In the genomic region with DNA sequence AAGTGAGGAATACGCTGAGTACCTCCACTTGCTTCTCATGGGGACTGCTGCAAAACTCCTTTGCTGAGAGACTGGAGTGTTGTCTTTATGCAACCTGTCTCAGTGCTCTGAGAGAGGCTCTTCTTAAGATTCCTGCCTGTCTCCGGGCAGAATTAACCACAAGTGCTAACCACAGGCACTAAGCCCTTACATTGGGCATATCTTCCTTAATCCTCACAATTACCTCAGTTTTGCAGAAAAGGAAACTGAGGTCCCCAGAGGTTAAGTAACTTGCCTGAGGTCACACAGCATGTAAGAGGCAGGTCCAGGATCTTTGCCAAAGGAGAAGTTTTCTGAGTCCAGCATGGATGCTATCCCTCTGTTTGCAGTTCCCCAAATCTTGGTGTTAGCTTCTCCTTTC, we compare ENCODE assay signal across 16 cellular contexts.
DNase-seq lines count a peak whose midpoint lies in the region; ATAC-seq and TF ChIP-seq lines count a peak whose summit lies in the region.
"Had no signal": no experiment of that assay in that cellular context is flagged by ENCODE, and none has a peak within 500 bp of the region (broad histone marks: within the 10 kb centered on the region; RNA-seq: fewer than 3 reads in every experiment).

No MANE protein-coding gene starts in this region.

- H3K27me3 ChIP-seq in BLaER1 = no peaks in the 10 kb centered on the region
- peaks cover 0 to 18% (median 0%) of the 10 kb centered on the region in 11 experiments; a peak in 2 of 22 replicates for H3K27me3 ChIP-seq in BLaER1 treated with 17β-estradiol and CSF1 and Interleukin-3, amounts not matched to agents 10 nM and 100 nM
- H3K27me3 ChIP-seq in WERI-Rb-1 (ENCODE audit: insufficient read depth, low read depth, severe bottlenecking) = peaks cover 46% of the 10 kb centered on the region

- H3K4me3 ChIP-seq in BLaER1 (no peak overlapping the region), NB4 (ENCODE audit: low read depth, low read length) (no peak overlapping the region), WERI-Rb-1 (ENCODE audit: low read depth, low read length) (no peak overlapping the region)
- no peak overlapping the region for H3K4me3 ChIP-seq in BLaER1 treated with 17β-estradiol and CSF1 and Interleukin-3, amounts not matched to agents 10 nM and 100 nM
- H3K4me3 ChIP-seq: HAP-1 had no signal

- no peaks in the 10 kb centered on the region for H3K36me3 ChIP-seq in BLaER1
- H3K36me3 ChIP-seq in BLaER1 treated with 17β-estradiol and CSF1 and Interleukin-3, amounts not matched to agents 10 nM and 100 nM = no peaks in the 10 kb centered on the region
- H3K36me3 ChIP-seq in WERI-Rb-1 = no peaks in the 10 kb centered on the region
- H3K36me3 ChIP-seq: HAP-1 had no signal

- in situ Hi-C loops in KBM-7 (cut with MboI; ENCODE audit: low pct_unique_long_range_greater_than_20kb, low sequenced_read_pairs) = no loop called here

- no peak for TF ChIP-seq POLR2A in NB4 (IDR thresholded peaks at IDR 0.05; ENCODE audit: extremely low read depth, insufficient read length)

- H3K9ac ChIP-seq in BLaER1 = no peak overlapping the region
- no peak overlapping the region for H3K9ac ChIP-seq in BLaER1 treated with 17β-estradiol and CSF1 and Interleukin-3, amounts not matched to agents 10 nM and 100 nM

- peak; percentile 3 for DNase-seq in KBM-7
- DNase-seq in NB4 (ENCODE audit: low read depth) = peak; percentile 73
- no peak for DNase-seq in WERI-Rb-1
- DNase-seq: CD4-positive, alpha-beta T cell; CD8-positive, alpha-beta memory T cell; DMS 273 treated with DMSO at 0.1 percent for 48 hours; DMS79; GF-D8; GOT3; HFFc6 had no signal

- H3K27ac ChIP-seq in BLaER1 (no peak overlapping the region), WERI-Rb-1 (no peak overlapping the region)
- H3K27ac ChIP-seq in BLaER1 treated with 17β-estradiol and CSF1 and Interleukin-3, amounts not matched to agents 10 nM and 100 nM = no peak overlapping the region

- H3K9me3 ChIP-seq in BLaER1 (no peaks in the 10 kb centered on the region), WERI-Rb-1 (ENCODE audit: severe bottlenecking) (no peaks in the 10 kb centered on the region)
- no peaks in the 10 kb centered on the region for H3K9me3 ChIP-seq in BLaER1 treated with 17β-estradiol and CSF1 and Interleukin-3, amounts not matched to agents 10 nM and 100 nM (replicated peaks in 1 of 11)
- H3K9me3 ChIP-seq: HAP-1 had no signal

- ATAC-seq in GM21576 (IDR thresholded peaks at IDR 0.05; ENCODE audit: unreplicated experiment) = no peak
- no peak for ATAC-seq in HG02763 (IDR thresholded peaks at IDR 0.05; ENCODE audit: unreplicated experiment)
- no peak for ATAC-seq in HG03135 (IDR thresholded peaks at IDR 0.05; ENCODE audit: unreplicated experiment)

- no peaks in the 10 kb centered on the region for H4K20me1 ChIP-seq in BLaER1
- H4K20me1 ChIP-seq in BLaER1 treated with 17β-estradiol and CSF1 and Interleukin-3, amounts not matched to agents 10 nM and 100 nM = no peaks in the 10 kb centered on the region; a peak in 1 of 22 replicates

- TF ChIP-seq CTCF in NB4 (IDR thresholded peaks at IDR 0.05; ENCODE audit: low read depth, low read length) (no peak), WERI-Rb-1 (IDR thresholded peaks at IDR 0.05; ENCODE audit: low read depth, low read length) (no peak)

- peak overlapping the region; percentile 48 for H3K4me2 ChIP-seq in BLaER1
- H3K4me2 ChIP-seq in BLaER1 treated with 17β-estradiol and CSF1 and Interleukin-3, amounts not matched to agents 10 nM and 100 nM = peak overlapping the region; percentile 36 to 76 (median 49)

- H3K4me1 ChIP-seq in BLaER1 = peaks cover 24% of the 10 kb centered on the region
- H3K4me1 ChIP-seq in BLaER1 treated with 17β-estradiol and CSF1 and Interleukin-3, amounts not matched to agents 10 nM and 100 nM = peaks cover 14 to 51% (median 44%) of the 10 kb centered on the region in 10 experiments
- H3K4me1 ChIP-seq: HAP-1 had no signal
